ENCODE assay signal across 11 cellular contexts in the genomic region with DNA sequence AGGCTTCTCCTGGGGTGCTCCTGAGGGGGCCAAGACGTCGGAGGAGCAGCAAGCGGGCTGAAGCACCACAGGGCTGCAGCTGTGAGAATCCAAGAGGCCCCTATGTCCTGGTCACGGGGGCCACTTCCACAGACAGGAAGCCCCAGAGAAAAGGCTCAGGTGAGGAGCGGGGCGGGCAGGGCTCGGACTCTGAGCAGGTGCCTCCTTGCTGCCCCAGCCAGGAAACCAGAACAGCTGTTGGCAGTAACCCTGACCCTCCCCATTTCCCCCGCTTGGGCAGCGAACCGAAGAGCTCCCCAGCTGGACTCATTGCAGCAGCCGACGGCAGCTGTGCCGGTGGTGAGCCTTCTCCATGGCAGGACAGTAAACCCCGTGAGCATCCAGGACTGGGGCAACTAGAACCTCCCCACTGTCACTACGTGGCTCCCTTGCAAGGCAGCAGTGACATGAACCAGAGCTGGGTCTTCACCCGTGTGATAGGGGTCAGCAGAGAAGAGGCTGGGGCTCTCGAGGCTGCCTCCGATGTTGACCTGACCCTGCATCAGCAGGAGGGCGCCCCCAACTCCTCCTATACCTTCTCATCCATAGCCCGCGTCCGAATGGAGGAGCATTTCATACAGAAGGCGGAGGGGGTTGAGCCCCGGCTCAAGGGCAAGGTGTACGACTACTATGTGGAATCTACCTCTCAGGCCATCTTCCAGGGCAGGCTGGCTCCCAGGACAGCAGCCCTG. TPM values are rescaled to one million over a fixed set of nuclear protein-coding genes. Genes with fewer than 3 reads are reported as not detected.
A peak's percentile ranks its signal among the peaks of the same experiment; 100 is the strongest.
DNase-seq lines count a peak whose midpoint lies in the region; ATAC-seq and TF ChIP-seq lines count a peak whose summit lies in the region.
"Had no signal": no experiment of that assay in that cellular context is flagged by ENCODE, and none has a peak within 500 bp of the region (broad histone marks: within the 10 kb centered on the region; RNA-seq: fewer than 3 reads in every experiment).

No MANE protein-coding gene starts in this region.

- H3F3A ChIP-seq in neural progenitor cell (ENCODE audit: low read depth), result no peaks in the 10 kb centered on the region

- no peak overlapping the region for H3K4me3 Mint-ChIP-seq in neural progenitor cell
- H3K4me3 Mint-ChIP-seq in stimulated activated naive CD8-positive, alpha-beta T cell treated with anti-CD3 and anti-CD28 coated beads, Interleukin-15, amount 100 ng/mL, for 72 hours, result no peak overlapping the region
- H3K4me3 Mint-ChIP-seq: T-helper 2 cell treated with Interferon-gamma antibody and Interleukin-4, amounts not matched to agents 5 μg/mL and 100 μg/mL, for 36 hours had no signal

- DNase-seq in DMS153 (lab: John Stamatoyannopoulos, UW) (peak; percentile 16), NAMALWA (ENCODE audit: low spot score) (peak; percentile 66), epithelial cell of proximal tubule (ENCODE audit: low read depth) (peak; percentile 29), neural progenitor cell (ENCODE audit: low spot score) (no peak)
- DNase-seq in stimulated activated naive CD8-positive, alpha-beta T cell treated with anti-CD3 and anti-CD28 coated beads, Interleukin-15, amount 100 ng/mL, for 72 hours, result no peak
- no peak for DNase-seq in stimulated activated CD8-positive, alpha-beta memory T cell treated with anti-CD3 and anti-CD28 coated beads, Interleukin-4, amount 100 ng/mL, for 48 hours
- DNase-seq: dermis blood vessel endothelial cell, midbrain had no signal

- no peaks in the 10 kb centered on the region for H3K9me3 ChIP-seq in neural progenitor cell (ENCODE audit: low read depth)

- no peak overlapping the region for H3K27ac ChIP-seq in neural progenitor cell

- H3K4me1 Mint-ChIP-seq in neural progenitor cell, result peaks cover 31% of the 10 kb centered on the region
- peaks cover 13% of the 10 kb centered on the region for H3K4me1 Mint-ChIP-seq in stimulated activated naive CD8-positive, alpha-beta T cell treated with anti-CD3 and anti-CD28 coated beads, Interleukin-15, amount 100 ng/mL, for 72 hours

- ATAC-seq in HG02870 (IDR thresholded peaks at IDR 0.05; ENCODE audit: unreplicated experiment), result no peak
- no peak for ATAC-seq in stimulated activated naive CD8-positive, alpha-beta T cell treated with anti-CD3 and anti-CD28 coated beads, Interleukin-15, amount 100 ng/mL, for 72 hours
- no peak for ATAC-seq in GM18909 (IDR thresholded peaks at IDR 0.05; ENCODE audit: poor library complexity, unreplicated experiment)

- peaks cover 12% of the 10 kb centered on the region for H3K27me3 Mint-ChIP-seq in neural progenitor cell (ENCODE audit: insufficient read depth, low read depth)
- H3K27me3 Mint-ChIP-seq in stimulated activated naive CD8-positive, alpha-beta T cell treated with anti-CD3 and anti-CD28 coated beads, Interleukin-15, amount 100 ng/mL, for 72 hours, result peaks cover 23% of the 10 kb centered on the region

- no peaks in the 10 kb centered on the region for H3K9me3 Mint-ChIP-seq in neural progenitor cell
- no peaks in the 10 kb centered on the region for H3K9me3 Mint-ChIP-seq in stimulated activated naive CD8-positive, alpha-beta T cell treated with anti-CD3 and anti-CD28 coated beads, Interleukin-15, amount 100 ng/mL, for 72 hours
- H3K9me3 Mint-ChIP-seq: T-helper 2 cell treated with Interferon-gamma antibody and Interleukin-4, amounts not matched to agents 5 μg/mL and 100 μg/mL, for 36 hours had no signal

- TF ChIP-seq CTCF in epithelial cell of proximal tubule (conservative IDR thresholded peaks at IDR 0.05; ENCODE audit: low read depth, low read length) (no peak), neural progenitor cell (IDR thresholded peaks at IDR 0.05) (no peak)

- peak overlapping the region; percentile 31 for H3K4me2 ChIP-seq in neural progenitor cell

- H3K36me3 ChIP-seq in neural progenitor cell, result no peaks in the 10 kb centered on the region

- H3K4me3 ChIP-seq in epithelial cell of proximal tubule (ENCODE audit: low read depth, low read length), result peak overlapping the region; percentile 62
- H3K4me3 ChIP-seq in neural progenitor cell, result no peak overlapping the region

- no peak overlapping the region for H2AFZ ChIP-seq in neural progenitor cell (replicated peaks)

- no peaks in the 10 kb centered on the region for H3K36me3 Mint-ChIP-seq in neural progenitor cell

- H4K20me1 ChIP-seq in neural progenitor cell (ENCODE audit: low read depth), result no peaks in the 10 kb centered on the region

- peaks cover 23% of the 10 kb centered on the region for H3K4me1 ChIP-seq in neural progenitor cell

- H3K79me2 ChIP-seq in neural progenitor cell (ENCODE audit: low read depth), result no peaks in the 10 kb centered on the region

- H3K27me3 ChIP-seq in neural progenitor cell, result no peaks in the 10 kb centered on the region

- H3K27ac Mint-ChIP-seq in neural progenitor cell, result peak overlapping the region; percentile 42
- no peak overlapping the region for H3K27ac Mint-ChIP-seq in stimulated activated naive CD8-positive, alpha-beta T cell treated with anti-CD3 and anti-CD28 coated beads, Interleukin-15, amount 100 ng/mL, for 72 hours
- H3K27ac Mint-ChIP-seq: T-helper 2 cell treated with Interferon-gamma antibody and Interleukin-4, amounts not matched to agents 5 μg/mL and 100 μg/mL, for 36 hours had no signal

- H3K9ac ChIP-seq in neural progenitor cell, result no peak overlapping the region

RNA-seq across cellular contexts. Expression of a gene that starts 0.6 kb away (rescaled TPM):
- total RNA-seq in epithelial cell of proximal tubule (0.98 and 1.6 TPM in 2 replicates), neural progenitor cell (ENCODE audit: low replicate concordance) (0.53 TPM in 1 of 2 replicates, not detected in the other)

Comparison
In these comparisons a context has a peak if more than half of its experiments do, and no peak if none do; other contexts are left out.
1. DNase-seq: peak in DMS153 (single experiment), NAMALWA (single experiment) and epithelial cell of proximal tubule (single experiment); none in neural progenitor cell (single experiment), stimulated activated naive CD8-positive, alpha-beta T cell treated with anti-CD3 and anti-CD28 coated beads, Interleukin-15, amount 100 ng/mL, for 72 hours (0 of 2) and stimulated activated CD8-positive, alpha-beta memory T cell treated with anti-CD3 and anti-CD28 coated beads, Interleukin-4, amount 100 ng/mL, for 48 hours (single experiment).